ENCODE assay signal across 8 cellular contexts in genomic region chr12:79555006-79555925, GRCh38.
DNase-seq lines count a peak whose midpoint lies in the region; ATAC-seq and TF ChIP-seq lines count a peak whose summit lies in the region.

No MANE protein-coding gene starts in this region.

- H3K27ac Mint-ChIP-seq in nephron progenitor cell: no peak overlapping the region

- H3K36me3 Mint-ChIP-seq in nephron progenitor cell (ENCODE audit: low read depth): peaks cover 51% of the 10 kb centered on the region

- H3K27ac ChIP-seq in 22Rv1: peak overlapping the region; percentile 84

- peaks cover 27% of the 10 kb centered on the region for H3K4me1 Mint-ChIP-seq in nephron progenitor cell

- H3K27me3 Mint-ChIP-seq in nephron progenitor cell (ENCODE audit: low read depth, poor library complexity): no peaks in the 10 kb centered on the region

- H3K9me3 Mint-ChIP-seq in nephron progenitor cell: peaks cover 6% of the 10 kb centered on the region

- DNase-seq in NCI-H2171 treated with DMSO at 0.1 percent for 48 hours (lab: John Stamatoyannopoulos, UW) (peak; percentile 48), dermis blood vessel endothelial cell (peak; percentile 75), nephron progenitor cell (no peak), putamen (ENCODE audit: low spot score) (no peak)
- DNase-seq in activated effector memory CD4-positive, alpha-beta T cell treated with anti-CD3 and anti-CD28 coated beads, Interleukin-2, amount 50 U/mL, for 16 hours: no peak

- peak; percentile 67 for ATAC-seq in GM18502 (IDR thresholded peaks at IDR 0.05; ENCODE audit: poor library complexity, unreplicated experiment)
- no peak for ATAC-seq in HG03039 (IDR thresholded peaks at IDR 0.05; ENCODE audit: unreplicated experiment)

- H3K4me3 Mint-ChIP-seq in nephron progenitor cell: no peak overlapping the region

- peak; percentile 73 for TF ChIP-seq CTCF in 22Rv1 (IDR thresholded peaks at IDR 0.05)
- peak; percentile 27 for TF ChIP-seq CTCF in nephron progenitor cell (IDR thresholded peaks at IDR 0.05)

Comparison
In these comparisons a context has a peak if more than half of its experiments do, and no peak if none do; other contexts are left out.
1. DNase-seq: peak in NCI-H2171 treated with DMSO at 0.1 percent for 48 hours (single experiment) and dermis blood vessel endothelial cell (single experiment); none in nephron progenitor cell (single experiment), putamen (single experiment) and activated effector memory CD4-positive, alpha-beta T cell treated with anti-CD3 and anti-CD28 coated beads, Interleukin-2, amount 50 U/mL, for 16 hours (single experiment).